11 cellular contexts compared by ENCODE assay signal in the genomic region with DNA sequence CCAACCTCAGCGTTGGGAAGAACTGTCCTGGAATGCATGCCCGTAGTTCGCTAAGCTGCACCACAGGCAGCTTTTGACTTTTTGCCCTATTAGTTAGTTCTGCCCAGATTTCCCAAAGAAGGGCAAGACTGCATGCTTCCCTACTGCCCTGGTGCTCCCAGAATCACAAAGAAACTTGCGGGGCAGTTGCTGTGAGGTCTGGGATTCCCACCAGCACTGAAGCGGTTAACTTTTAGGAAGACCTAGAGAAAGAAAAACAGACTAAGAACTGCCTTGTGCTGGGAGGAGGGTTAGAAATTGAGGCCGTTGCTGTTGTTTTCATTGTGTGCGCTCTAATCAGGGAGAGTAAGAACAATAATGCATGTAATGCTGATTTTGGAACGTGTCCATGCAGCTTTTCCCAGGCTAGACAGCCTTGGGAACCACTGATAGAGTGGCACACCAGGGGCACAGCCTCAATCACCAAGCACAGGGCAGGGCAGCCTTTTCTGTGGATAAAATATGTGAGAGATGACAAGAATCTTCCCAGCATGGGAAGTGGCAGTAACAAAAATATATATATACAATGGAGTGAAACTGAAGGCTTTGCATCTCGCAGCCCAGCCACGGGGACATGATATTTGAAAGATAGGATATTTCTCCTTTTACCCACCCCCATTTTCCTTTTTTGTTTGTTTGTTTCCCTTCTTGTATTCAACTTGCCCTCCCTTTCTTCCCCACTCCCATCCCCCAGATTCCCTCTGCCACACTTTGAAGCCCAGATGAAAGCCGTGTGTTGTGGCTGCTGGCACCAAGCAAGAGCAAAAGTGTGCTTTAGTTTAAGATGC.
DNase-seq lines count a peak whose midpoint lies in the region; ATAC-seq and TF ChIP-seq lines count a peak whose summit lies in the region.
"Had no signal": no experiment of that assay in that cellular context is flagged by ENCODE, and none has a peak within 500 bp of the region (broad histone marks: within the 10 kb centered on the region; RNA-seq: fewer than 3 reads in every experiment).

No MANE protein-coding gene starts in this region.

- CTCF ChIA-PET in HEK293T (lab: Yijun Ruan, JAX), result interaction anchor here (0.6 kb wide), 1 partner anchor 30 kb away, joined by 3 read pairs; no protein-coding TSS in a partner anchor

- no peak for TF ChIP-seq CTCF in left ventricle myocardium inferior (IDR thresholded peaks at IDR 0.05; ENCODE audit: borderline replicate concordance)
- no peak for TF ChIP-seq CTCF in BE2C (IDR thresholded peaks at IDR 0.05; ENCODE audit: low read depth, low read length)

- H3K27me3 ChIP-seq in left ventricle myocardium inferior (ENCODE audit: low read depth) (no peaks in the 10 kb centered on the region), rectal smooth muscle tissue (ENCODE audit: control insufficient read depth, insufficient read depth, low read length) (no peaks in the 10 kb centered on the region), BE2C (no peaks in the 10 kb centered on the region)

- H3K36me3 ChIP-seq in left ventricle myocardium inferior, result no peaks in the 10 kb centered on the region
- no peaks in the 10 kb centered on the region for H3K36me3 ChIP-seq in rectal smooth muscle tissue (ENCODE audit: control insufficient read depth, insufficient read depth, low read length)
- H3K36me3 ChIP-seq in BE2C, result no peaks in the 10 kb centered on the region

- peak overlapping the region; percentile 37 for H3K4me3 ChIP-seq in left ventricle myocardium inferior
- H3K4me3 ChIP-seq in rectal smooth muscle tissue (ENCODE audit: low read length), result peak overlapping the region; percentile 25
- no peak overlapping the region for H3K4me3 ChIP-seq in BE2C (ENCODE audit: low read depth, low read length)

- H3K27ac ChIP-seq in left ventricle myocardium inferior (replicated peaks) (peak overlapping the region; percentile 60), rectal smooth muscle tissue (ENCODE audit: low read depth, low read length) (no peak overlapping the region)
- H3K27ac ChIP-seq: epithelial cell of prostate had no signal

- intact Hi-C loops in left ventricle myocardium inferior (cut with micrococcal nuclease), result no loop called here

- in situ Hi-C loops in SK-MEL-5 (cut with HindIII; ENCODE audit: low pct_unique_long_range_greater_than_20kb, low sequenced_read_pairs), result no loop called here

- peaks cover 6% of the 10 kb centered on the region for H3K9me3 ChIP-seq in left ventricle myocardium inferior (replicated peaks)
- no peaks in the 10 kb centered on the region for H3K9me3 ChIP-seq in BE2C

- POLR2A ChIA-PET in HEK293T (lab: Yijun Ruan, JAX), result interaction anchor here (1.1 kb wide), 1 partner anchor 11 kb away, joined by 3 read pairs; no protein-coding TSS in a partner anchor

- DNase-seq in HEK293T (ENCODE audit: extremely low spot score), result peak; percentile 52
- peak; percentile 10 for DNase-seq in SK-MEL-5 (ENCODE audit: low read depth, low spot score)
- DNase-seq in left ventricle myocardium inferior, result no peak
- DNase-seq in RKO (ENCODE audit: low spot score), result no peak
- no peak for DNase-seq in BE2C
- DNase-seq in activated CD4-positive, alpha-beta T cell treated with anti-CD3 and anti-CD28 coated beads for 1 hour, result no peak
- DNase-seq: activated CD4-positive, alpha-beta T cell treated with anti-CD3 and anti-CD28 coated beads, Interleukin-2, amount 10 ng/mL, durations not matched to agents 7 days and 5 days; stimulated activated CD4-positive, alpha-beta T cell treated with anti-CD3 and anti-CD28 coated beads, Interleukin-2, amount 100 ng/mL, for 24 hours had no signal

- no peak overlapping the region for H3K9ac ChIP-seq in rectal smooth muscle tissue (ENCODE audit: low read length)

- H3K4me1 ChIP-seq in left ventricle myocardium inferior (peaks cover 20% of the 10 kb centered on the region), rectal smooth muscle tissue (ENCODE audit: control insufficient read depth, insufficient read depth, low read length) (peaks cover 6% of the 10 kb centered on the region), BE2C (no peaks in the 10 kb centered on the region)

- ATAC-seq in GM19395 (IDR thresholded peaks at IDR 0.05; ENCODE audit: unreplicated experiment), result no peak

TF ChIP-seq in HEK293T, 16 proteins besides CTCF, POLR2A, EP300 and RAD21:
- peak; percentile 49; the same call in 1 of the 2 replicates for TF ChIP-seq L3MBTL2 (conservative IDR thresholded peaks at IDR 0.05)
- no peak for TF ChIP-seq ELF4 (IDR thresholded peaks at IDR 0.05)
- TF ChIP-seq FOXK2 (IDR thresholded peaks at IDR 0.05), result 0 out of 2 replicates have a peak, but pooled peaks have one; percentile 17
- TF ChIP-seq, protein P1, sequence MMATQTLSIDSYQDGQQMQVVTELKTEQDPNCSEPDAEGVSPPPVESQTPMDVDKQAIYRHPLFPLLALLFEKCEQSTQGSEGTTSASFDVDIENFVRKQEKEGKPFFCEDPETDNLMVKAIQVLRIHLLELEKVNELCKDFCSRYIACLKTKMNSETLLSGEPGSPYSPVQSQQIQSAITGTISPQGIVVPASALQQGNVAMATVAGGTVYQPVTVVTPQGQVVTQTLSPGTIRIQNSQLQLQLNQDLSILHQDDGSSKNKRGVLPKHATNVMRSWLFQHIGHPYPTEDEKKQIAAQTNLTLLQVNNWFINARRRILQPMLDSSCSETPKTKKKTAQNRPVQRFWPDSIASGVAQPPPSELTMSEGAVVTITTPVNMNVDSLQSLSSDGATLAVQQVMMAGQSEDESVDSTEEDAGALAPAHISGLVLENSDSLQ (IDR thresholded peaks at IDR 0.05), result no peak

Comparison
In these comparisons a context has a peak if more than half of its experiments do, and no peak if none do; other contexts are left out.
1. DNase-seq: peak in HEK293T (single experiment) and SK-MEL-5 (single experiment); none in left ventricle myocardium inferior (single experiment), RKO (single experiment), BE2C (single experiment) and activated CD4-positive, alpha-beta T cell treated with anti-CD3 and anti-CD28 coated beads for 1 hour (single experiment).